ENCODE assay signal across 11 cellular contexts in the genomic region with DNA sequence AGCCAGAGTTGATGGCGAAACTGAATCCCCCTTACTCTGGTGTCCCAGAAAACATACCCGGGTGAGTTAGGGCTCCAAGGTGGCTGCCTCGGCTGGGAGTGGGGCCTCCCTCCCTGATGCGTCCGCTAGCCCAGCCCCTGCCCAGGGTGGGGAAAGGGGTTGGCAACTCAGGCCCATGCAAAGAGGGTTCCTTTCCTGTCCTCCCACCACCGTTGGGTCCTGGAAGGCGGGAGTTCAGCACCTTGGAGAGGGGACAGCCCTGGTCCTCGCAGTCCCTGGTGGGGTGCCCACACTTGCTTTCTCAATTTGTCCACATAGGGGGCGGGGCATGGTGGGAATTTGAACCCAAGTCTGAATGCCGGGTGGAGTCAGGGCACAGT. TPM values are rescaled to one million over a fixed set of nuclear protein-coding genes. Genes with fewer than 3 reads are reported as not detected.
DNase-seq lines count a peak whose midpoint lies in the region; ATAC-seq, FAIRE-seq and TF ChIP-seq lines count a peak whose summit lies in the region.
"Had no signal": no experiment of that assay in that cellular context is flagged by ENCODE, and none has a peak within 500 bp of the region (broad histone marks: within the 10 kb centered on the region; RNA-seq: fewer than 3 reads in every experiment).

No MANE protein-coding gene starts in this region.

- in situ Hi-C loops in HepG2 (cut with HindIII; ENCODE audit: extremely low pct_ligation_motif_present, low pct_unique_long_range_greater_than_20kb) = no loop called here

- H3K27ac ChIP-seq in BLaER1 (no peak overlapping the region), HepG2 (ENCODE audit: extremely low read length, insufficient read depth, low read length) (no peak overlapping the region)

- H3K4me2 ChIP-seq in BLaER1 = peak overlapping the region; percentile 27
- H3K4me2 ChIP-seq in HepG2 (ENCODE audit: low read depth, low read length) = no peak overlapping the region

- H3K36me3 ChIP-seq in BLaER1 (peaks cover 53% of the 10 kb centered on the region), H7 (replicated peaks; ENCODE audit: control insufficient read depth, insufficient read depth, low read length) (peaks cover 14% of the 10 kb centered on the region), adipocyte (ENCODE audit: control insufficient read depth, insufficient read depth, low read length, severe bottlenecking) (peaks cover 23% of the 10 kb centered on the region), HepG2 (replicated peaks in 1 of 2; ENCODE audit: control insufficient read depth in 1 of 2, insufficient read depth in 2 of 2, low read length in 2 of 2) (peaks cover 5 to 23% of the 10 kb centered on the region in 2 experiments; a peak in 4 of 5 replicates)

- peaks cover 4% of the 10 kb centered on the region for H3K79me2 ChIP-seq in HepG2 (ENCODE audit: insufficient read depth, low read length)

- no peak for TF ChIP-seq EP300 in HepG2 (IDR thresholded peaks at IDR 0.05; ENCODE audit: low read depth in 2 of 2, low read length in 2 of 2)
- no peak for TF ChIP-seq EP300 in HepG2 (CRISPR knock-in tag; IDR thresholded peaks at IDR 0.05; ENCODE audit: borderline replicate concordance)

- H3K4me1 ChIP-seq in BLaER1 (peaks cover 27% of the 10 kb centered on the region), adipocyte (ENCODE audit: control insufficient read depth, insufficient read depth, low read length) (peaks cover 4% of the 10 kb centered on the region), HepG2 (ENCODE audit: insufficient read depth, low read length) (peaks cover 46% of the 10 kb centered on the region)

- H3K27me3 ChIP-seq in BLaER1 (no peaks in the 10 kb centered on the region), H7 (ENCODE audit: control insufficient read depth, insufficient read depth, low read length) (no peaks in the 10 kb centered on the region), adipocyte (replicated peaks; ENCODE audit: control insufficient read depth, insufficient read depth, low read length) (no peaks in the 10 kb centered on the region), HepG2 (ENCODE audit: control insufficient read depth in 1 of 2, insufficient read depth in 2 of 2, low read length in 2 of 2) (no peaks in the 10 kb centered on the region)
- H3K27me3 ChIP-seq: MG63 had no signal

- intact Hi-C loops in HepG2 (cut with micrococcal nuclease; ENCODE audit: unreplicated experiment) = no loop called here

- no peak overlapping the region for H3K4me3 ChIP-seq in BLaER1
- no peak overlapping the region for H3K4me3 ChIP-seq in H7 (ENCODE audit: insufficient read depth, low read depth, low read length)
- no peak overlapping the region for H3K4me3 ChIP-seq in adipocyte (ENCODE audit: low read length)
- no peak overlapping the region for H3K4me3 ChIP-seq in HepG2 (replicated peaks in 1 of 3; ENCODE audit: insufficient read depth in 1 of 3, low read depth in 2 of 3, low read length in 3 of 3)
- H3K4me3 ChIP-seq: MG63 had no signal

- H3K9ac ChIP-seq in BLaER1 (no peak overlapping the region), adipocyte (ENCODE audit: low read length) (no peak overlapping the region), HepG2 (ENCODE audit: insufficient read depth, low read depth, low read length) (no peak overlapping the region)

- peak; percentile 55 for ATAC-seq in HepG2
- ATAC-seq in HG03521 (IDR thresholded peaks at IDR 0.05; ENCODE audit: unreplicated experiment) = no peak
- no peak for ATAC-seq in GM19463 (IDR thresholded peaks at IDR 0.05; ENCODE audit: unreplicated experiment)

- H2AFZ ChIP-seq in HepG2 (ENCODE audit: low read length) = no peak overlapping the region

- CTCF ChIA-PET in HepG2 (lab: Yijun Ruan, JAX; ENCODE audit: low intra/inter-chr PET ratio, low total read pairs) = no interaction called here

- no CpG with 5 or more reads among the region's 10 CpGs for WGBS in HepG2 (ENCODE audit: low lambda C conversion rate)

- POLR2A ChIA-PET in HepG2 (lab: Yijun Ruan, JAX) = interaction anchor here (2.0 kb wide), 1 partner anchor 8 kb away, joined by 10 read pairs; no protein-coding TSS in a partner anchor

- no peak for TF ChIP-seq RAD21 in HepG2 (CRISPR knock-in tag; IDR thresholded peaks at IDR 0.05)

- BruUV-seq in HepG2 (replicated peaks; lab: Mats Ljungman, UMichigan) = no TSS peak

- peak; percentile 93 for DNase-seq in H7
- DNase-seq in adipocyte (ENCODE audit: low read depth) = peak; percentile 35
- DNase-seq in HepG2 (ENCODE audit: low spot score) = no peak
- DNase-seq in NCI-H146 (lab: John Stamatoyannopoulos, UW) = no peak
- DNase-seq in NCI-H1417 (lab: John Stamatoyannopoulos, UW) = no peak
- DNase-seq: MG63, SIG-M5 had no signal

- H3K9me3 ChIP-seq in BLaER1 (no peaks in the 10 kb centered on the region), adipocyte (ENCODE audit: control insufficient read depth, low read length) (no peaks in the 10 kb centered on the region), HepG2 (ENCODE audit: low read length) (no peaks in the 10 kb centered on the region)
- H3K9me3 ChIP-seq: MG63 had no signal

- no peak for FAIRE-seq in HepG2 (lab: Jason Lieb, UNC)

- peaks cover 43% of the 10 kb centered on the region for H4K20me1 ChIP-seq in BLaER1
- peaks cover 3% of the 10 kb centered on the region; the same call in 1 of the 2 replicates for H4K20me1 ChIP-seq in HepG2 (ENCODE audit: insufficient read depth, low read length)

- TF ChIP-seq CTCF in HepG2 (CRISPR knock-in tag; IDR thresholded peaks at IDR 0.05) = no peak

- no peak for TF ChIP-seq POLR2A in HepG2 (IDR thresholded peaks at IDR 0.05; ENCODE audit: insufficient read depth in 1 of 2, low read depth in 2 of 2, low read length in 2 of 2)

RNA-seq across cellular contexts. Expression of gene SRM, which starts 6.1 kb away (rescaled TPM):
- total RNA-seq in H7 (2014; rRNA removed; shearing (Covaris generic)) = 110 and 111 TPM in 2 replicates
- total RNA-seq in HepG2 (2016; rRNA removed; fragmentation: Illumina TruSeq; extraction: Trizol) = 30.3 and 31.8 TPM in 2 replicates
- 135 and 147 TPM in 2 replicates for total RNA-seq in HepG2 (2016; cell fraction: cytosol; rRNA removed; fragmentation: Illumina TruSeq; extraction: Trizol; ENCODE audit: low read depth)
- 25.7 and 30.7 TPM in 2 replicates for total RNA-seq in HepG2 (2016; cell fraction: insoluble cytoplasmic fraction; rRNA removed; fragmentation: Illumina TruSeq; extraction: Trizol)
- total RNA-seq in HepG2 (2016; cell fraction: membrane; rRNA removed; fragmentation: Illumina TruSeq; extraction: Trizol) = 114 and 136 TPM in 2 replicates
- total RNA-seq in HepG2 (2016; cell fraction: nucleus; rRNA removed; fragmentation: Illumina TruSeq; extraction: Trizol) = 26.5 and 27.5 TPM in 2 replicates
- 27.9 and 28.9 TPM in 2 replicates for polyA plus RNA-seq in HepG2 (2011; rRNA removed)
- polyA plus RNA-seq in HepG2 (2011; cell fraction: cytosol; rRNA removed) = 31.9 and 46.3 TPM in 2 replicates
- 45.6 and 49.3 TPM in 2 replicates for polyA plus RNA-seq in HepG2 (2011; cell fraction: nucleus; rRNA removed)
- 65.4 and 89.3 TPM in 2 replicates for polyA plus RNA-seq in HepG2 (2012)
- polyA plus RNA-seq in HepG2 (2016; cell fraction: cytosol; fragmentation: Illumina TruSeq; extraction: Trizol; ENCODE audit: low read depth) = 838 and 884 TPM in 2 replicates
- 117 and 162 TPM in 2 replicates for polyA plus RNA-seq in HepG2 (2016; cell fraction: insoluble cytoplasmic fraction; fragmentation: Illumina TruSeq; extraction: Trizol; ENCODE audit: low read depth)
- 559 and 572 TPM in 2 replicates for polyA plus RNA-seq in HepG2 (2016; cell fraction: membrane; fragmentation: Illumina TruSeq; extraction: Trizol; ENCODE audit: low read depth)
- polyA plus RNA-seq in HepG2 (2016; cell fraction: nucleus; fragmentation: Illumina TruSeq; extraction: Trizol; ENCODE audit: insufficient read depth, low read depth) = 139 and 141 TPM in 2 replicates
- 88.7 and 179 TPM in 2 replicates for polyA minus RNA-seq in HepG2 (2011; rRNA and poly(A)+ RNA removed; ENCODE audit: low replicate concordance)
- polyA minus RNA-seq in HepG2 (2011; cell fraction: cytosol; rRNA and poly(A)+ RNA removed) = 52.4 and 61.3 TPM in 2 replicates
- 19.2 and 22.9 TPM in 2 replicates for polyA minus RNA-seq in HepG2 (2011; cell fraction: nucleus; rRNA and poly(A)+ RNA removed)

RNA-seq across cellular contexts. Expression of gene MASP2, which starts 6.7 kb away (rescaled TPM):
- total RNA-seq in H7 (2014; rRNA removed; shearing (Covaris generic)) = 0.17 and 0.63 TPM in 2 replicates
- total RNA-seq in HepG2 (2016; rRNA removed; fragmentation: Illumina TruSeq; extraction: Trizol) = 3.7 and 7.1 TPM in 2 replicates
- 4.0 and 4.1 TPM in 2 replicates for total RNA-seq in HepG2 (2016; cell fraction: cytosol; rRNA removed; fragmentation: Illumina TruSeq; extraction: Trizol; ENCODE audit: low read depth)
- 3.6 and 8.1 TPM in 2 replicates for total RNA-seq in HepG2 (2016; cell fraction: insoluble cytoplasmic fraction; rRNA removed; fragmentation: Illumina TruSeq; extraction: Trizol)
- total RNA-seq in HepG2 (2016; cell fraction: membrane; rRNA removed; fragmentation: Illumina TruSeq; extraction: Trizol) = 4.8 TPM in 2 replicates
- total RNA-seq in HepG2 (2016; cell fraction: nucleus; rRNA removed; fragmentation: Illumina TruSeq; extraction: Trizol) = 5.4 and 6.7 TPM in 2 replicates
- 11.8 and 16.7 TPM in 2 replicates for polyA plus RNA-seq in HepG2 (2011; rRNA removed)
- polyA plus RNA-seq in HepG2 (2011; cell fraction: cytosol; rRNA removed) = 10.8 and 16.3 TPM in 2 replicates
- polyA plus RNA-seq in HepG2 (2011; cell fraction: nucleus; rRNA removed) = 17.0 and 17.1 TPM in 2 replicates
- 6.6 and 7.0 TPM in 2 replicates for polyA plus RNA-seq in HepG2 (2012)
- polyA plus RNA-seq in HepG2 (2016; cell fraction: cytosol; fragmentation: Illumina TruSeq; extraction: Trizol; ENCODE audit: low read depth) = 4.2 and 4.5 TPM in 2 replicates
- 5.6 and 6.9 TPM in 2 replicates for polyA plus RNA-seq in HepG2 (2016; cell fraction: insoluble cytoplasmic fraction; fragmentation: Illumina TruSeq; extraction: Trizol; ENCODE audit: low read depth)
- polyA plus RNA-seq in HepG2 (2016; cell fraction: membrane; fragmentation: Illumina TruSeq; extraction: Trizol; ENCODE audit: low read depth) = 5.1 and 5.7 TPM in 2 replicates
- 23.4 and 24.9 TPM in 2 replicates for polyA plus RNA-seq in HepG2 (2016; cell fraction: nucleus; fragmentation: Illumina TruSeq; extraction: Trizol; ENCODE audit: insufficient read depth, low read depth)
- polyA minus RNA-seq in HepG2 (2011; rRNA and poly(A)+ RNA removed; ENCODE audit: low replicate concordance) = 1.6 and 14.9 TPM in 2 replicates
- polyA minus RNA-seq in HepG2 (2011; cell fraction: cytosol; rRNA and poly(A)+ RNA removed) = 5.7 and 6.9 TPM in 2 replicates
- 9.3 and 9.4 TPM in 2 replicates for polyA minus RNA-seq in HepG2 (2011; cell fraction: nucleus; rRNA and poly(A)+ RNA removed)
- total RNA-seq: osteocyte had no signal

RNA-seq across cellular contexts. Expression of gene TARDBP, which starts 41.3 kb away (rescaled TPM):
- total RNA-seq in H7 (2014; rRNA removed; shearing (Covaris generic)) = 91.4 and 96.7 TPM in 2 replicates
- total RNA-seq in HepG2 (2016; rRNA removed; fragmentation: Illumina TruSeq; extraction: Trizol) = 62.4 and 159 TPM in 2 replicates
- 18.0 and 22.2 TPM in 2 replicates for total RNA-seq in HepG2 (2016; cell fraction: cytosol; rRNA removed; fragmentation: Illumina TruSeq; extraction: Trizol; ENCODE audit: low read depth)
- 61.9 and 166 TPM in 2 replicates for total RNA-seq in HepG2 (2016; cell fraction: insoluble cytoplasmic fraction; rRNA removed; fragmentation: Illumina TruSeq; extraction: Trizol)
- total RNA-seq in HepG2 (2016; cell fraction: membrane; rRNA removed; fragmentation: Illumina TruSeq; extraction: Trizol) = 44.5 and 57.9 TPM in 2 replicates
- 75.1 and 75.6 TPM in 2 replicates for total RNA-seq in HepG2 (2016; cell fraction: nucleus; rRNA removed; fragmentation: Illumina TruSeq; extraction: Trizol)
- 78.1 and 93.0 TPM in 2 replicates for polyA plus RNA-seq in HepG2 (2011; rRNA removed)
- 52.7 and 80.2 TPM in 2 replicates for polyA plus RNA-seq in HepG2 (2011; cell fraction: cytosol; rRNA removed)
- 205 and 230 TPM in 2 replicates for polyA plus RNA-seq in HepG2 (2011; cell fraction: nucleus; rRNA removed)
- 127 and 172 TPM in 2 replicates for polyA plus RNA-seq in HepG2 (2012)
- 10.2 and 11.3 TPM in 2 replicates for polyA plus RNA-seq in HepG2 (2016; cell fraction: cytosol; fragmentation: Illumina TruSeq; extraction: Trizol; ENCODE audit: low read depth)
- polyA plus RNA-seq in HepG2 (2016; cell fraction: insoluble cytoplasmic fraction; fragmentation: Illumina TruSeq; extraction: Trizol; ENCODE audit: low read depth) = 370 and 411 TPM in 2 replicates
- 38.9 and 43.1 TPM in 2 replicates for polyA plus RNA-seq in HepG2 (2016; cell fraction: membrane; fragmentation: Illumina TruSeq; extraction: Trizol; ENCODE audit: low read depth)
- 236 and 265 TPM in 2 replicates for polyA plus RNA-seq in HepG2 (2016; cell fraction: nucleus; fragmentation: Illumina TruSeq; extraction: Trizol; ENCODE audit: insufficient read depth, low read depth)
- polyA minus RNA-seq in HepG2 (2011; rRNA and poly(A)+ RNA removed; ENCODE audit: low replicate concordance) = 37.3 and 69.3 TPM in 2 replicates
- polyA minus RNA-seq in HepG2 (2011; cell fraction: cytosol; rRNA and poly(A)+ RNA removed) = 75.8 and 85.2 TPM in 2 replicates
- 227 and 240 TPM in 2 replicates for polyA minus RNA-seq in HepG2 (2011; cell fraction: nucleus; rRNA and poly(A)+ RNA removed)

RNA-seq across cellular contexts. Expression of gene EXOSC10, which starts 45.9 kb away (rescaled TPM):
- total RNA-seq in H7 (2014; rRNA removed; shearing (Covaris generic)) = 124 and 141 TPM in 2 replicates
- 67.6 and 68.7 TPM in 2 replicates for total RNA-seq in HepG2 (2016; rRNA removed; fragmentation: Illumina TruSeq; extraction: Trizol)
- 16.6 and 19.3 TPM in 2 replicates for total RNA-seq in HepG2 (2016; cell fraction: cytosol; rRNA removed; fragmentation: Illumina TruSeq; extraction: Trizol; ENCODE audit: low read depth)
- 64.1 and 68.9 TPM in 2 replicates for total RNA-seq in HepG2 (2016; cell fraction: insoluble cytoplasmic fraction; rRNA removed; fragmentation: Illumina TruSeq; extraction: Trizol)
- total RNA-seq in HepG2 (2016; cell fraction: membrane; rRNA removed; fragmentation: Illumina TruSeq; extraction: Trizol) = 19.3 and 22.8 TPM in 2 replicates
- total RNA-seq in HepG2 (2016; cell fraction: nucleus; rRNA removed; fragmentation: Illumina TruSeq; extraction: Trizol) = 56.2 and 67.2 TPM in 2 replicates
- 37.4 and 48.4 TPM in 2 replicates for polyA plus RNA-seq in HepG2 (2011; rRNA removed)
- 33.5 and 35.4 TPM in 2 replicates for polyA plus RNA-seq in HepG2 (2011; cell fraction: cytosol; rRNA removed)
- 128 and 156 TPM in 2 replicates for polyA plus RNA-seq in HepG2 (2011; cell fraction: nucleus; rRNA removed)
- polyA plus RNA-seq in HepG2 (2012) = 38.0 and 43.1 TPM in 2 replicates
- 7.9 and 8.4 TPM in 2 replicates for polyA plus RNA-seq in HepG2 (2016; cell fraction: cytosol; fragmentation: Illumina TruSeq; extraction: Trizol; ENCODE audit: low read depth)
- 64.7 and 72.3 TPM in 2 replicates for polyA plus RNA-seq in HepG2 (2016; cell fraction: insoluble cytoplasmic fraction; fragmentation: Illumina TruSeq; extraction: Trizol; ENCODE audit: low read depth)
- 9.4 and 13.9 TPM in 2 replicates for polyA plus RNA-seq in HepG2 (2016; cell fraction: membrane; fragmentation: Illumina TruSeq; extraction: Trizol; ENCODE audit: low read depth)
- polyA plus RNA-seq in HepG2 (2016; cell fraction: nucleus; fragmentation: Illumina TruSeq; extraction: Trizol; ENCODE audit: insufficient read depth, low read depth) = 144 and 154 TPM in 2 replicates
- 34.2 and 70.1 TPM in 2 replicates for polyA minus RNA-seq in HepG2 (2011; rRNA and poly(A)+ RNA removed; ENCODE audit: low replicate concordance)
- polyA minus RNA-seq in HepG2 (2011; cell fraction: cytosol; rRNA and poly(A)+ RNA removed) = 21.7 and 22.2 TPM in 2 replicates
- polyA minus RNA-seq in HepG2 (2011; cell fraction: nucleus; rRNA and poly(A)+ RNA removed) = 95.5 and 98.0 TPM in 2 replicates

Comparison
In these comparisons a context has a peak if more than half of its experiments do, and no peak if none do; other contexts are left out.
1. DNase-seq: peak in H7 (single experiment) and adipocyte (single experiment); none in HepG2 (single experiment), NCI-H146 (single experiment) and NCI-H1417 (0 of 3).